In the genomic region with DNA sequence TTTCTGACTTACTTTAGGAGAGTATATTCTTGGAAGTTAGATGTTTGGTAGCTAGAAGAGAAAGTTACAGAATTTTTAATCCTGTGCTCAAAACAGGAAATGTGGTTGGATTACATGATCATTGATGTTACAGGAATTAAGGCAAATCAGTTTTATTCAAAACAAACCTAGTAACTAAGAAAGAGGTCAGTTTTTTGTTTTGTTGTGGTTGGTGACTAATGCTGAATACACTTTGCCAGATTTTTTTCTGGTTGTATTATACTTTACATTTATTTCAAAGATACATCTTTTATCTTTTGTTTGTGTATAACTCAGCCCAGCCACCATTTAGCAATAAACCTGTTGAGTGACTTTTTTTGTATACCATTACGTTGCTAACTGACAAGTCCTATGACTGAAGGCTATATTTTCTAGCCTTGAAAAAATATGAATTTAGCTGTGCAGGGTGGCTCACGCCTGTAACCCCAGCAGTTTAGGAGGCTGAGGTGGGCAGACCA, we compare ENCODE assay signal across 8 cellular contexts.
DNase-seq lines count a peak whose midpoint lies in the region; ATAC-seq lines count a peak whose summit lies in the region.

No MANE protein-coding gene starts in this region.

- H3K4me1 ChIP-seq in stomach smooth muscle (ENCODE audit: control insufficient read depth, insufficient read depth, low read length): peaks cover 18% of the 10 kb centered on the region

- H3K4me3 ChIP-seq in stomach smooth muscle (ENCODE audit: low read length in 2 of 2): no peak overlapping the region

- H3K9me3 ChIP-seq in stomach smooth muscle (ENCODE audit: control insufficient read depth in 2 of 2, low read length in 2 of 2): no peaks in the 10 kb centered on the region

- no peak overlapping the region for H3K4me3 Mint-ChIP-seq in activated naive CD8-positive, alpha-beta T cell treated with anti-CD3 and anti-CD28 coated beads, Interleukin-2, amount 50 U/mL, for 24 hours

- H3K27ac ChIP-seq in stomach smooth muscle (ENCODE audit: low read length): peak overlapping the region; percentile 56

- DNase-seq in activated CD4-positive, CD25-positive, alpha-beta regulatory T cell treated with anti-CD3 and anti-CD28 coated beads, Interleukin-2, amount 50 U/mL, for 72 hours: no peak
- no peak for DNase-seq in activated naive CD8-positive, alpha-beta T cell treated with anti-CD3 and anti-CD28 coated beads, Interleukin-2, amount 50 U/mL, for 24 hours
- DNase-seq in iris pigment epithelial cell (ENCODE audit: low read depth): peak; percentile 88
- no peak for DNase-seq in NCI-H1694 treated with DMSO at 0.1 percent for 48 hours (lab: John Stamatoyannopoulos, UW)
- DNase-seq in NCI-H82 (lab: John Stamatoyannopoulos, UW): no peak

- no peaks in the 10 kb centered on the region for H3K9me3 Mint-ChIP-seq in activated naive CD8-positive, alpha-beta T cell treated with anti-CD3 and anti-CD28 coated beads, Interleukin-2, amount 50 U/mL, for 24 hours

- peaks cover 40% of the 10 kb centered on the region for H3K36me3 Mint-ChIP-seq in activated naive CD8-positive, alpha-beta T cell treated with anti-CD3 and anti-CD28 coated beads, Interleukin-2, amount 50 U/mL, for 24 hours (ENCODE audit: low read depth)

- peak; percentile 63 to 74 for ATAC-seq in activated CD4-positive, CD25-positive, alpha-beta regulatory T cell treated with anti-CD3 and anti-CD28 coated beads, Interleukin-2, amount 50 U/mL, for 24 hours
- no peak for ATAC-seq in activated naive CD8-positive, alpha-beta T cell treated with anti-CD3 and anti-CD28 coated beads, Interleukin-2, amount 50 U/mL, for 24 hours
- ATAC-seq in HG02938 (IDR thresholded peaks at IDR 0.05; ENCODE audit: unreplicated experiment): no peak

- H3K9ac ChIP-seq in stomach smooth muscle (ENCODE audit: low read length in 2 of 2): no peak overlapping the region

- H3K27me3 Mint-ChIP-seq in activated naive CD8-positive, alpha-beta T cell treated with anti-CD3 and anti-CD28 coated beads, Interleukin-2, amount 50 U/mL, for 24 hours: no peaks in the 10 kb centered on the region

- H3K27me3 ChIP-seq in stomach smooth muscle (ENCODE audit: control insufficient read depth in 1 of 2, insufficient read depth in 2 of 2, low read length in 2 of 2): no peaks in the 10 kb centered on the region

- H3K36me3 ChIP-seq in stomach smooth muscle (ENCODE audit: control insufficient read depth in 2 of 2, insufficient read depth in 2 of 2, low read length in 2 of 2): peaks cover 2 to 4% of the 10 kb centered on the region in 2 donors

- H3K27ac Mint-ChIP-seq in activated naive CD8-positive, alpha-beta T cell treated with anti-CD3 and anti-CD28 coated beads, Interleukin-2, amount 50 U/mL, for 24 hours: peak overlapping the region; percentile 53

- peaks cover 52% of the 10 kb centered on the region for H3K4me1 Mint-ChIP-seq in activated naive CD8-positive, alpha-beta T cell treated with anti-CD3 and anti-CD28 coated beads, Interleukin-2, amount 50 U/mL, for 24 hours

Comparison
In these comparisons a context has a peak if more than half of its experiments do, and no peak if none do; other contexts are left out.
1. ATAC-seq: peak in activated CD4-positive, CD25-positive, alpha-beta regulatory T cell treated with anti-CD3 and anti-CD28 coated beads, Interleukin-2, amount 50 U/mL, for 24 hours (2 of 2); none in activated naive CD8-positive, alpha-beta T cell treated with anti-CD3 and anti-CD28 coated beads, Interleukin-2, amount 50 U/mL, for 24 hours (single experiment) and HG02938 (single experiment).